In the genomic region with DNA sequence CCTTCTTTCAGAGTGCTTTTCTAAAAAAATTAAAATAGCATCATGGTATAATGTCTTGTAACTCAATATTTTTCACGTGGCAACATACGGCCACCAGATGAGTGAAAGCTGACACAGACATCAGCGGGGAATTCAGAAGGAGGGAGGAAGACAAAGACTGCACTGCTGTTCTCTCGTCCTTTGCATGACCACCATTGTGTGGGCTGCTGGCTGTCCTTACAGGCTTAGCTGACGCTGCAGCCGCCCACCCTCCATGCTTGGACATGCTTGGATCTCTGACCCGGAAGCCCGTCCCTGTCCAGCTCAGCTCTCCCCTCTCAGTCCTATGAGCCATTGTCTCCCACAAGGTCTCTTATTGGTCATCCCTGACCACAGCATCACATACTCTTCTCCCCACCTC, we compare ENCODE assay signal across 17 cellular contexts.
"Had no signal": no experiment of that assay in that cellular context is flagged by ENCODE, and none has a peak within 500 bp of the region (broad histone marks: within the 10 kb centered on the region; RNA-seq: fewer than 3 reads in every experiment).

No MANE protein-coding gene starts in this region.

- H3K9me3 ChIP-seq: adrenal gland had no signal

- H3K4me3 Mint-ChIP-seq: activated CD4-positive, alpha-beta memory T cell treated with anti-CD3 and anti-CD28 coated beads, Interleukin-2, amount 10 ng/mL, durations not matched to agents 7 days and 5 days; activated CD4-positive, alpha-beta T cell treated with anti-CD3 and anti-CD28 coated beads for 36 hours; activated naive CD4-positive, alpha-beta T cell treated with anti-CD3 and anti-CD28 coated beads, Interleukin-2, amount 50 U/mL, for 24 hours; activated T-cell treated with anti-CD3 and anti-CD28 coated beads, Interleukin-2, amount 50 U/mL, for 24 hours; stimulated activated naive CD8-positive, alpha-beta T cell treated with anti-CD3 and anti-CD28 coated beads, Interleukin-15, Interleukin-2, amounts not matched to agents 100 ng/mL and 50 ng/mL, for 24 hours; T-helper 17 cell had no signal

- H3K36me3 ChIP-seq: adrenal gland, left ventricle myocardium inferior, right atrium auricular region, upper lobe of left lung had no signal

- H3K27ac ChIP-seq: adrenal gland, left ventricle myocardium inferior, parathyroid adenoma, right atrium auricular region, upper lobe of left lung had no signal

- H3K27me3 Mint-ChIP-seq: activated naive CD4-positive, alpha-beta T cell treated with anti-CD3 and anti-CD28 coated beads, Interleukin-2, amount 50 U/mL, for 24 hours had no signal

- DNase-seq: activated CD4-positive, alpha-beta memory T cell treated with anti-CD3 and anti-CD28 coated beads, Interleukin-2, amount 10 ng/mL, durations not matched to agents 7 days and 5 days; activated CD4-positive, alpha-beta T cell treated with anti-CD3 and anti-CD28 coated beads for 36 hours; activated effector memory CD4-positive, alpha-beta T cell treated with Interleukin-2 at 50 U/mL for 16 hours; activated T-cell treated with anti-CD3 and anti-CD28 coated beads, Interleukin-2, amount 50 U/mL, for 24 hours; left ventricle myocardium inferior; mesenchymal stem cell; stimulated activated CD4-positive, alpha-beta T cell treated with anti-CD3 and anti-CD28 coated beads, Interleukin-4, amount 100 ng/mL, for 4 hours; stimulated activated CD8-positive, alpha-beta memory T cell treated with anti-CD3 and anti-CD28 coated beads, Interleukin-4, amount 100 ng/mL, for 48 hours; T-helper 17 cell; upper lobe of left lung had no signal

- H3K4me1 ChIP-seq: adrenal gland, parathyroid adenoma, upper lobe of left lung had no signal

- H3K27ac Mint-ChIP-seq: activated CD4-positive, alpha-beta memory T cell treated with anti-CD3 and anti-CD28 coated beads, Interleukin-2, amount 10 ng/mL, durations not matched to agents 7 days and 5 days; activated CD4-positive, alpha-beta T cell treated with anti-CD3 and anti-CD28 coated beads for 36 hours; activated naive CD4-positive, alpha-beta T cell treated with anti-CD3 and anti-CD28 coated beads, Interleukin-2, amount 50 U/mL, for 24 hours; activated T-cell treated with anti-CD3 and anti-CD28 coated beads, Interleukin-2, amount 50 U/mL, for 24 hours; stimulated activated naive CD8-positive, alpha-beta T cell treated with anti-CD3 and anti-CD28 coated beads, Interleukin-15, Interleukin-2, amounts not matched to agents 100 ng/mL and 50 ng/mL, for 24 hours; T-helper 17 cell had no signal

- H3K27me3 ChIP-seq: adrenal gland, right atrium auricular region, upper lobe of left lung had no signal

- H3K4me1 Mint-ChIP-seq: activated CD4-positive, alpha-beta memory T cell treated with anti-CD3 and anti-CD28 coated beads, Interleukin-2, amount 10 ng/mL, durations not matched to agents 7 days and 5 days; activated CD4-positive, alpha-beta T cell treated with anti-CD3 and anti-CD28 coated beads for 36 hours; activated naive CD4-positive, alpha-beta T cell treated with anti-CD3 and anti-CD28 coated beads, Interleukin-2, amount 50 U/mL, for 24 hours had no signal

- ATAC-seq: activated CD4-positive, alpha-beta T cell treated with anti-CD3 and anti-CD28 coated beads for 36 hours; esophagus mucosa; T-helper 17 cell had no signal

- H3K36me3 Mint-ChIP-seq: activated naive CD4-positive, alpha-beta T cell treated with anti-CD3 and anti-CD28 coated beads, Interleukin-2, amount 50 U/mL, for 24 hours had no signal

- H3K4me3 ChIP-seq: adrenal gland, left ventricle myocardium inferior, right atrium auricular region, smooth muscle cell, upper lobe of left lung had no signal

- H3K9me3 Mint-ChIP-seq: activated naive CD4-positive, alpha-beta T cell treated with anti-CD3 and anti-CD28 coated beads, Interleukin-2, amount 50 U/mL, for 24 hours had no signal
